Comparison of ENCODE assay signal across 7 cellular contexts in the genomic region with DNA sequence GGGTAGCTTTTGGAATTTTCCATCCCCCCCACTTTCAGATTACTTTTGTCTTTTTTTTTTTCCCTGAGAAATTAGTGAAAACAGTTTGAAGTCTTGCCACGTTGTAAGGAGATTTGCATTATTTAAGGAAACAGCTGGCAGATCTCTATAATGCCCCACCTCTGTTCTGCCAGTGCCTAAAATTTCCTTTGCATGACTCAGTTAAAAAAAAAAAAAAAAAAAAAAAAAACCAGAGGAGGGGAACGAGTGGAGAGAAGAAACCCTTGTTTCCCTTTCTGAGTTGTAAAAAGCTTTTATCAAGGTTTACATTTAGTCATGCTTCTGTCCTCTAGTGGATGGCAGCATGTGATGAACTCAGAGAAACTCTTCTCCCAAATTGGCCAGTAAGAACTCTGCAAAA. TPM values are rescaled to one million over a fixed set of nuclear protein-coding genes. Genes with fewer than 3 reads are reported as not detected.
DNase-seq lines count a peak whose midpoint lies in the region; ATAC-seq and TF ChIP-seq lines count a peak whose summit lies in the region.

No MANE protein-coding gene starts in this region.

- DNase-seq in HEK293T (ENCODE audit: extremely low spot score): no peak
- peak; percentile 38 for DNase-seq in SW480 (ENCODE audit: low spot score)
- DNase-seq in glomerular endothelial cell (ENCODE audit: extremely low read depth, low read depth, low spot score): peak; percentile 16
- DNase-seq in thoracic aorta (ENCODE audit: low spot score): no peak
- no peak for DNase-seq in dorsolateral prefrontal cortex

- POLR2A ChIA-PET in HEK293T (lab: Yijun Ruan, JAX): no interaction called here

- peak overlapping the region; percentile 46 for H3K4me3 ChIP-seq in thoracic aorta
- H3K4me3 ChIP-seq in dorsolateral prefrontal cortex: no peak overlapping the region

- H3K4me1 ChIP-seq in thoracic aorta (ENCODE audit: control insufficient read depth in 1 of 2, low read depth in 2 of 2): peaks cover 59 to 99% of the 10 kb centered on the region in 2 donors

- H3K9me3 ChIP-seq in thoracic aorta: no peaks in the 10 kb centered on the region

- ATAC-seq in thoracic aorta (ENCODE audit: insufficient number of reproducible peaks, low FRiP score, low read depth) (no peak), HG03432 (IDR thresholded peaks at IDR 0.05; ENCODE audit: unreplicated experiment) (no peak), HG03439 (IDR thresholded peaks at IDR 0.05; ENCODE audit: unreplicated experiment) (no peak)

- H3K36me3 ChIP-seq in thoracic aorta: no peaks in the 10 kb centered on the region

- intact Hi-C loops in dorsolateral prefrontal cortex (cut with DNase I): no loop called here

- CTCF ChIA-PET in HEK293T (lab: Yijun Ruan, JAX): interaction anchor here (0.6 kb wide), 1 partner anchor 18 kb away, joined by 4 read pairs; no protein-coding TSS in a partner anchor

- TF ChIP-seq CTCF in thoracic aorta (IDR thresholded peaks at IDR 0.05): no peak
- no peak for TF ChIP-seq CTCF in dorsolateral prefrontal cortex (IDR thresholded peaks at IDR 0.05 in 54 of 56, conservative IDR thresholded peaks at IDR 0.05 in 2 of 56; ENCODE audit: low read depth in 1 of 56, partially characterized antibody in 56 of 56)

- H3K27me3 ChIP-seq in thoracic aorta (replicated peaks; ENCODE audit: insufficient read depth): no peaks in the 10 kb centered on the region
- peaks cover 0 to 5% (median 0%) of the 10 kb centered on the region in 45 donors for H3K27me3 ChIP-seq in dorsolateral prefrontal cortex

- H3K27ac ChIP-seq in thoracic aorta: peak overlapping the region; percentile 45 to 70
- H3K27ac ChIP-seq in dorsolateral prefrontal cortex: peak overlapping the region in 7 of 59 donors; percentile 5 to 56 (median 22)

TF ChIP-seq in HEK293T, 16 proteins besides CTCF, POLR2A, EP300 and RAD21:
- TF ChIP-seq NFRKB (IDR thresholded peaks at IDR 0.05) (no peak), ZNF384 (IDR thresholded peaks at IDR 0.05) (peak; percentile 73; the same call in 1 of the 2 replicates), BHLHE40 (IDR thresholded peaks at IDR 0.05; ENCODE audit: borderline replicate concordance) (no peak)
- TF ChIP-seq, protein P1, sequence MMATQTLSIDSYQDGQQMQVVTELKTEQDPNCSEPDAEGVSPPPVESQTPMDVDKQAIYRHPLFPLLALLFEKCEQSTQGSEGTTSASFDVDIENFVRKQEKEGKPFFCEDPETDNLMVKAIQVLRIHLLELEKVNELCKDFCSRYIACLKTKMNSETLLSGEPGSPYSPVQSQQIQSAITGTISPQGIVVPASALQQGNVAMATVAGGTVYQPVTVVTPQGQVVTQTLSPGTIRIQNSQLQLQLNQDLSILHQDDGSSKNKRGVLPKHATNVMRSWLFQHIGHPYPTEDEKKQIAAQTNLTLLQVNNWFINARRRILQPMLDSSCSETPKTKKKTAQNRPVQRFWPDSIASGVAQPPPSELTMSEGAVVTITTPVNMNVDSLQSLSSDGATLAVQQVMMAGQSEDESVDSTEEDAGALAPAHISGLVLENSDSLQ (IDR thresholded peaks at IDR 0.05): no peak

RNA-seq across cellular contexts. Expression of gene CARMIL1, which starts 33.5 kb away (rescaled TPM):
- total RNA-seq in glomerular endothelial cell (6.4 and 7.8 TPM in 2 replicates), thoracic aorta (10 to 100 TPM; 60.4 to 63.0 TPM), dorsolateral prefrontal cortex (10 to 100 TPM; 19.0 to 86.8 (median 44.8) TPM)

Comparison
In these comparisons a context has a peak if more than half of its experiments do, and no peak if none do; other contexts are left out.
1. DNase-seq: peak in SW480 (single experiment) and glomerular endothelial cell (single experiment); none in HEK293T (single experiment), thoracic aorta (single experiment) and dorsolateral prefrontal cortex (0 of 10).